ENCODE assay signal across 8 cellular contexts in the genomic region with DNA sequence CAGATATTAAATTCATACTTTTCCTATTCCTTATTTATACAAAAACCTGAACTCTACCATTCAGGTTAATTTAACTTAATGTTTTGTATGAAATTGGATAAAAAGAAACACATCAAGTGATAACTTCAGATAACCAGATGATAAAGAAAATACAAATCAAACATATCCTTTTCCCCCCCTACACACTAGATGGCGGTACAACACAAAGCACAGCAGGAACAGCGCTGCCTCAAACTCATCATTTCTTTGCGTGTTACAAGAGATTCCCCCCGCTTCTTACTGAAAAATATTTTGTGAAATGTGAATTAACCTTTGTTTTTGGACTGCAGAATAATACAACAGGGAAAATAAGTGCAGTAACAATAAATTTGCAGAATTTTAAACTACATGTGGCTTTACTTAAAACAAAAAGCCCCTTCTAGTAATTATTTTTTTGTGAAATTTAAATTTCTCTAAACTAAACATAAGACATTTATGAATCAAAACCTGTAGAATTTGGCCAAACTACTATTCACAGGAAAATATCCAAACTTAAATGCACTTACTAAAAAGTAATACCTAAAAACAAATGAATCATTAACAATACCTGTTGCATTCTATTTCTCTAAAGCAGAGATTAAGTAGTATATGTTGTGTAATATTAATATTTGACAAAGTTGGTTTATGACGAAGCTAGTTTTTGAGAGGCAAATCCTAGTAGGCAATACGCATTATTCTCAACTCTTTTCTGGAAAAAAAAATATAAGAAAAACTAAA.
DNase-seq lines count a peak whose midpoint lies in the region; ATAC-seq and TF ChIP-seq lines count a peak whose summit lies in the region.

No MANE protein-coding gene starts in this region.

- H3K36me3 Mint-ChIP-seq in endothelial cell (ENCODE audit: low read depth, unreplicated experiment), result no peaks in the 10 kb centered on the region

- H3K9me3 ChIP-seq in upper lobe of left lung, result no peaks in the 10 kb centered on the region

- TF ChIP-seq POLR2A in upper lobe of left lung (IDR thresholded peaks at IDR 0.05), result no peak

- no peaks in the 10 kb centered on the region for H3K27me3 ChIP-seq in upper lobe of left lung

- ATAC-seq in Right ventricle myocardium superior (ENCODE audit: poor library complexity) (peak; percentile 70), HG02642 (IDR thresholded peaks at IDR 0.05; ENCODE audit: poor library complexity, unreplicated experiment) (peak; percentile 64), upper lobe of left lung (ENCODE audit: low FRiP score in 2 of 2) (peak in 1 of 2 donors; percentile 81)

- peaks cover 0 to 3% (median 0%) of the 10 kb centered on the region in 4 donors for H3K4me1 ChIP-seq in upper lobe of left lung

- H3K4me1 Mint-ChIP-seq in endothelial cell (ENCODE audit: unreplicated experiment), result no peaks in the 10 kb centered on the region

- peaks cover 0 to 3% (median 0%) of the 10 kb centered on the region in 4 donors for H3K36me3 ChIP-seq in upper lobe of left lung

- no peak overlapping the region for H3K4me3 ChIP-seq in upper lobe of left lung

- no peak overlapping the region for H3K4me3 Mint-ChIP-seq in endothelial cell (ENCODE audit: unreplicated experiment)

- no peaks in the 10 kb centered on the region for H3K9me3 Mint-ChIP-seq in endothelial cell (ENCODE audit: unreplicated experiment)

- no peak overlapping the region for H3K27ac Mint-ChIP-seq in endothelial cell (ENCODE audit: unreplicated experiment)

- DNase-seq in Right ventricle myocardium superior (no peak), cardiac septum (ENCODE audit: low spot score) (no peak), NCI-H2107 (lab: John Stamatoyannopoulos, UW) (peak; percentile 5), endothelial cell (ENCODE audit: low spot score) (peak; percentile 51), myocyte (ENCODE audit: low read depth) (peak; percentile 77), upper lobe of left lung (peak in 1 of 2 donors; percentile 25)

- intact Hi-C loops in Right ventricle myocardium superior (cut with DNase I), result loop anchor here (2.0 kb wide), 1 partner anchor 213 kb away; no protein-coding TSS in a partner anchor
- intact Hi-C loops in cardiac septum (cut with DNase I), result loop anchor here (5.0 kb wide), 1 partner anchor 635 kb away; no protein-coding TSS in a partner anchor

- no peak for TF ChIP-seq EP300 in upper lobe of left lung (IDR thresholded peaks at IDR 0.05)

- no peaks in the 10 kb centered on the region for H3K27me3 Mint-ChIP-seq in endothelial cell (ENCODE audit: unreplicated experiment)

- H3K27ac ChIP-seq in VCaP (no peak overlapping the region), upper lobe of left lung (no peak overlapping the region)

- 28 to 35% methylated on average over 6 of the region's 6 CpGs for WGBS in upper lobe of left lung, 2 donors

- TF ChIP-seq CTCF in VCaP (conservative IDR thresholded peaks at IDR 0.05) (peak; percentile 97), endothelial cell (IDR thresholded peaks at IDR 0.05; ENCODE audit: unreplicated experiment) (peak; percentile 76), upper lobe of left lung (IDR thresholded peaks at IDR 0.05) (peak; percentile 44 to 81 (median 74))

Comparison
In these comparisons a context has a peak if more than half of its experiments do, and no peak if none do; other contexts are left out.
1. DNase-seq: peak in NCI-H2107 (single experiment), endothelial cell (single experiment) and myocyte (single experiment); none in Right ventricle myocardium superior (single experiment) and cardiac septum (single experiment).
2. Peak in every context shown above with its lines, with median percentiles within 50 percentile points of each other: CTCF ChIP-seq.